In the genomic region with DNA sequence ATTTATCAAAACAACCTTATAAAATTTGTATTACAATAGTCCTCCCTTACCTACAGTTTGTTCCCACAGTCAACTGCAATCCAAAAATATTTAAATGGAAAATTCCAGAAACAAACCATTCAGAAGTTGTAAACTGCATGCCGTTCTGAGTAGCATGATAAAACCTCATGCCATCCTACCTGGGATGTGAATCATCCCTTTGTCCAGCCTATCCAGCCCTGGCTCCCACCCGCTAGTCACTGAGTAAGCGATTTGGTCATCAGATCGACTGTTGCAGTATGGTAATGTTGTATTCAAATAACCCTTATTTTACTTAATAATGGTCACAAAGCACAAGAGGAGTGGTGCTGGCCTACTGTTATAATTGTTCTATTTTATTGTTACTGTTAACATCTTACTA, we compare ENCODE assay signal across 10 cellular contexts.
DNase-seq lines count a peak whose midpoint lies in the region; ATAC-seq and TF ChIP-seq lines count a peak whose summit lies in the region.
"Had no signal": no experiment of that assay in that cellular context is flagged by ENCODE, and none has a peak within 500 bp of the region (broad histone marks: within the 10 kb centered on the region; RNA-seq: fewer than 3 reads in every experiment).

No MANE protein-coding gene starts in this region.

- H3K9me3 Mint-ChIP-seq in HFFc6 = no peaks in the 10 kb centered on the region
- H3K9me3 Mint-ChIP-seq in progenitor cell of endocrine pancreas (ENCODE audit: low read depth) = no peaks in the 10 kb centered on the region
- H3K9me3 Mint-ChIP-seq: CD8-positive, alpha-beta T cell; stimulated activated effector memory CD8-positive, alpha-beta T cell treated with anti-CD3 and anti-CD28 coated beads, Interleukin-12 subunit alpha, Interleukin-12 subunit beta, amount 100 ng/mL, for 72 hours had no signal

- peaks cover 30% of the 10 kb centered on the region for H3K4me1 Mint-ChIP-seq in HFFc6 (ENCODE audit: low read depth)
- peaks cover 30% of the 10 kb centered on the region for H3K4me1 Mint-ChIP-seq in progenitor cell of endocrine pancreas (ENCODE audit: low read depth)
- H3K4me1 Mint-ChIP-seq: stimulated activated effector memory CD8-positive, alpha-beta T cell treated with anti-CD3 and anti-CD28 coated beads, Interleukin-12 subunit alpha, Interleukin-12 subunit beta, amount 100 ng/mL, for 72 hours had no signal

- intact Hi-C loops in testis (cut with DNase I; ENCODE audit: low total_unique reads) = no loop called here

- POLR2A ChIA-PET in HEK293T (lab: Yijun Ruan, JAX) = no interaction called here

- H3K36me3 ChIP-seq in RWPE2 (ENCODE audit: low read depth) (no peaks in the 10 kb centered on the region; the same call in 1 of the 2 replicates), testis (ENCODE audit: low read depth, missing control alignments) (no peaks in the 10 kb centered on the region)

- H3K4me3 Mint-ChIP-seq in HFFc6 (no peak overlapping the region), progenitor cell of endocrine pancreas (ENCODE audit: low read depth) (no peak overlapping the region)
- H3K4me3 Mint-ChIP-seq: CD8-positive, alpha-beta T cell; stimulated activated effector memory CD8-positive, alpha-beta T cell treated with anti-CD3 and anti-CD28 coated beads, Interleukin-12 subunit alpha, Interleukin-12 subunit beta, amount 100 ng/mL, for 72 hours had no signal

- H3K4me1 ChIP-seq in RWPE2 (ENCODE audit: insufficient read depth, poor library complexity, severe bottlenecking) (peaks cover 27% of the 10 kb centered on the region), testis (peaks cover 23% of the 10 kb centered on the region)

- H3K27me3 ChIP-seq in RWPE2 (ENCODE audit: insufficient read depth, poor library complexity, severe bottlenecking) (no peaks in the 10 kb centered on the region), testis (no peaks in the 10 kb centered on the region)

- ATAC-seq in RWPE2 (ENCODE audit: low read depth) = peak; percentile 72
- ATAC-seq in GM19452 (IDR thresholded peaks at IDR 0.05; ENCODE audit: unreplicated experiment) = no peak
- ATAC-seq: CD8-positive, alpha-beta T cell; stimulated activated effector memory CD8-positive, alpha-beta T cell treated with anti-CD3 and anti-CD28 coated beads, Interleukin-12 subunit alpha, Interleukin-12 subunit beta, amount 100 ng/mL, for 72 hours had no signal

- H3K4me3 ChIP-seq in RWPE2 (ENCODE audit: severe bottlenecking) (no peak overlapping the region), fibroblast of pulmonary artery (replicated peaks; ENCODE audit: low read depth, low read length) (no peak overlapping the region), testis (no peak overlapping the region)

- CTCF ChIA-PET in HEK293T (lab: Yijun Ruan, JAX) = no interaction called here

- peak; percentile 49 for DNase-seq in HFFc6
- peak; percentile 86 for DNase-seq in RWPE2 (ENCODE audit: low spot score)
- DNase-seq in fibroblast of pulmonary artery (ENCODE audit: low read depth) = peak; percentile 27
- no peak for DNase-seq in progenitor cell of endocrine pancreas (ENCODE audit: low spot score, unreplicated experiment)
- DNase-seq in testis = no peak
- DNase-seq in HEK293T (ENCODE audit: extremely low spot score) = no peak
- DNase-seq in hypothalamus (lab: John Stamatoyannopoulos, UW) = no peak
- DNase-seq: CD8-positive, alpha-beta T cell had no signal

- H3K27ac ChIP-seq in RWPE2 (ENCODE audit: poor library complexity, severe bottlenecking) (peak overlapping the region; percentile 100), testis (no peak overlapping the region)

- TF ChIP-seq CTCF in HFFc6 (IDR thresholded peaks at IDR 0.05) (no peak), RWPE2 (IDR thresholded peaks at IDR 0.05; ENCODE audit: poor library complexity, severe bottlenecking) (no peak), fibroblast of pulmonary artery (IDR thresholded peaks at IDR 0.05; ENCODE audit: low read length, missing control alignments) (no peak), progenitor cell of endocrine pancreas (IDR thresholded peaks at IDR 0.05; ENCODE audit: unreplicated experiment) (no peak), testis (IDR thresholded peaks at IDR 0.05) (no peak)

- H3K27ac Mint-ChIP-seq in HFFc6 (no peak overlapping the region), progenitor cell of endocrine pancreas (peak overlapping the region; percentile 99)
- H3K27ac Mint-ChIP-seq: CD8-positive, alpha-beta T cell; stimulated activated effector memory CD8-positive, alpha-beta T cell treated with anti-CD3 and anti-CD28 coated beads, Interleukin-12 subunit alpha, Interleukin-12 subunit beta, amount 100 ng/mL, for 72 hours had no signal

- no peak for TF ChIP-seq POLR2A in testis (IDR thresholded peaks at IDR 0.05)

- 67 to 91% methylated on average over 4 of the region's 4 CpGs for WGBS in testis, 2 donors

- H3K27me3 Mint-ChIP-seq in HFFc6 (ENCODE audit: insufficient read depth) (no peaks in the 10 kb centered on the region; the same call in 1 of the 2 replicates), progenitor cell of endocrine pancreas (no peaks in the 10 kb centered on the region)

- H3K9me3 ChIP-seq in RWPE2 (ENCODE audit: severe bottlenecking) = no peaks in the 10 kb centered on the region
- no peaks in the 10 kb centered on the region for H3K9me3 ChIP-seq in testis

- H3K36me3 Mint-ChIP-seq in HFFc6 (ENCODE audit: low read depth) (0 out of 2 replicates have a peak, but pooled peaks cover 5% of the 10 kb centered on the region), progenitor cell of endocrine pancreas (ENCODE audit: insufficient read depth) (peaks cover 1% of the 10 kb centered on the region)
- H3K36me3 Mint-ChIP-seq: stimulated activated effector memory CD8-positive, alpha-beta T cell treated with anti-CD3 and anti-CD28 coated beads, Interleukin-12 subunit alpha, Interleukin-12 subunit beta, amount 100 ng/mL, for 72 hours had no signal

TF ChIP-seq in HEK293T, 16 proteins besides CTCF, POLR2A, EP300 and RAD21:
- no peak for TF ChIP-seq SUZ12 (IDR thresholded peaks at IDR 0.05)
- no peak for TF ChIP-seq L3MBTL2 (conservative IDR thresholded peaks at IDR 0.05)
- TF ChIP-seq PKNOX1 (IDR thresholded peaks at IDR 0.05) = no peak
- no peak for TF ChIP-seq BHLHE40 (IDR thresholded peaks at IDR 0.05; ENCODE audit: borderline replicate concordance)

Comparison
In these comparisons a context has a peak if more than half of its experiments do, and no peak if none do; other contexts are left out.
1. DNase-seq: peak in HFFc6 (single experiment), RWPE2 (single experiment) and fibroblast of pulmonary artery (single experiment); none in progenitor cell of endocrine pancreas (single experiment), testis (single experiment), HEK293T (single experiment) and hypothalamus (0 of 51).